Comparison of ENCODE assay signal across 1 cellular context in the genomic region with DNA sequence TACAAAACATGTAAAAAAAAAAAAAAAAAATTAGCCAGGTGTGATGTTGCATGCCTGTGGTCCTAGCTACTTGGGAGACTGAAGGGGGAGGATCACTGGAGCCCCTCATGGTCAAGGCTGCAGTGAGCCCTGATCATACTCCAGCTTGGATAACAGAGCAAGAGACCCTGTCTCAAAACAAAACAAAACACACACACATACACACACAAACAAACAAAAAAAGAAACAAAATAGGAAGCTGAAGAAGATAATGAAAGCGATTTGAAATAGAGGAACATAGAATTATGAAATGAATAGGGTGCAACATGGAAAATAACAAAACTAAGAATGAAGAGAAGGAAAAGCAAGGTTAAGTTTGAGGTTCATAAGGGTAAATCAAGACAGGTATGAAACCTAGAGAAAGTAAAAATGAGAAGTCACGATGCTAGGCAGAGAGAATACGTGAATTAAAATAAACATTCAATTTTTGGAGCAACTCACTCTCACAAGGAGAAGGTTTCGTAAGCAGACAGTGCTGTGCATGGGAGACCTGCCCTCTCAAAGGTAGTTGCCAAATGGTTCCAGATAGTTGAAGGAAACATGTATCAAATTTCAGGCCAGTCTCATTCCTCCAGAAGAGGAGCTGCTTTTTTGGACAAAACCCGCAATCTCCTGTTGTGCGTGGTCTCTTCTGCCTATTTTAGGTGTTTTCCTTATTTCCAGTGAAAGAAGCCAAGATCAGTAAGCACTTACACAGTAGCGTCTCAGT.
A peak's percentile ranks its signal among the peaks of the same experiment; 100 is the strongest.
TF ChIP-seq lines count a peak whose summit lies in the region.

No MANE protein-coding gene starts in this region.

TF ChIP-seq in liver, 16 proteins besides CTCF, POLR2A, EP300 and RAD21:
- TF ChIP-seq, protein P1, sequence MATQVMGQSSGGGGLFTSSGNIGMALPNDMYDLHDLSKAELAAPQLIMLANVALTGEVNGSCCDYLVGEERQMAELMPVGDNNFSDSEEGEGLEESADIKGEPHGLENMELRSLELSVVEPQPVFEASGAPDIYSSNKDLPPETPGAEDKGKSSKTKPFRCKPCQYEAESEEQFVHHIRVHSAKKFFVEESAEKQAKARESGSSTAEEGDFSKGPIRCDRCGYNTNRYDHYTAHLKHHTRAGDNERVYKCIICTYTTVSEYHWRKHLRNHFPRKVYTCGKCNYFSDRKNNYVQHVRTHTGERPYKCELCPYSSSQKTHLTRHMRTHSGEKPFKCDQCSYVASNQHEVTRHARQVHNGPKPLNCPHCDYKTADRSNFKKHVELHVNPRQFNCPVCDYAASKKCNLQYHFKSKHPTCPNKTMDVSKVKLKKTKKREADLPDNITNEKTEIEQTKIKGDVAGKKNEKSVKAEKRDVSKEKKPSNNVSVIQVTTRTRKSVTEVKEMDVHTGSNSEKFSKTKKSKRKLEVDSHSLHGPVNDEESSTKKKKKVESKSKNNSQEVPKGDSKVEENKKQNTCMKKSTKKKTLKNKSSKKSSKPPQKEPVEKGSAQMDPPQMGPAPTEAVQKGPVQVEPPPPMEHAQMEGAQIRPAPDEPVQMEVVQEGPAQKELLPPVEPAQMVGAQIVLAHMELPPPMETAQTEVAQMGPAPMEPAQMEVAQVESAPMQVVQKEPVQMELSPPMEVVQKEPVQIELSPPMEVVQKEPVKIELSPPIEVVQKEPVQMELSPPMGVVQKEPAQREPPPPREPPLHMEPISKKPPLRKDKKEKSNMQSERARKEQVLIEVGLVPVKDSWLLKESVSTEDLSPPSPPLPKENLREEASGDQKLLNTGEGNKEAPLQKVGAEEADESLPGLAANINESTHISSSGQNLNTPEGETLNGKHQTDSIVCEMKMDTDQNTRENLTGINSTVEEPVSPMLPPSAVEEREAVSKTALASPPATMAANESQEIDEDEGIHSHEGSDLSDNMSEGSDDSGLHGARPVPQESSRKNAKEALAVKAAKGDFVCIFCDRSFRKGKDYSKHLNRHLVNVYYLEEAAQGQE (IDR thresholded peaks at IDR 0.05): no peak
- TF ChIP-seq GABPA (IDR thresholded peaks at IDR 0.05 in 1 of 2, conservative IDR thresholded peaks at IDR 0.05 in 1 of 2): no peak
- no peak for TF ChIP-seq EGR1 (IDR thresholded peaks at IDR 0.05; ENCODE audit: low read depth in 2 of 2)
- peak in 1 of 2 donors; percentile 14 for TF ChIP-seq HNF4A (conservative IDR thresholded peaks at IDR 0.05)
